In genomic region chr15:78010112-78010511, GRCh38 we compare ENCODE assay signal across 21 cellular contexts.
A peak's percentile ranks its signal among the peaks of the same experiment; 100 is the strongest.
DNase-seq lines count a peak whose midpoint lies in the region; ATAC-seq and TF ChIP-seq lines count a peak whose summit lies in the region.
"Had no signal": no experiment of that assay in that cellular context is flagged by ENCODE, and none has a peak within 500 bp of the region (broad histone marks: within the 10 kb centered on the region; RNA-seq: fewer than 3 reads in every experiment).

No MANE protein-coding gene starts in this region.

- WGBS in right lobe of liver (ENCODE audit: insufficient coverage, low coverage, low lambda C conversion rate, missing lambda C conversion rate), result 24% methylated on average over 4 of the region's 4 CpGs

- H3K27me3 ChIP-seq in right lobe of liver, result no peaks in the 10 kb centered on the region

- ATAC-seq in activated CD4-positive, alpha-beta T cell treated with anti-CD3 and anti-CD28 coated beads for 36 hours, result no peak
- no peak for ATAC-seq in stimulated activated naive CD8-positive, alpha-beta T cell treated with anti-CD3 and anti-CD28 coated beads, Interleukin-15, Interleukin-2, amounts not matched to agents 100 U/mL and 50 U/mL, for 24 hours
- ATAC-seq in right lobe of liver (no peak), HG03175 (IDR thresholded peaks at IDR 0.05; ENCODE audit: unreplicated experiment) (no peak), GM18858 (IDR thresholded peaks at IDR 0.05; ENCODE audit: unreplicated experiment) (no peak)

- peak; percentile 45 for TF ChIP-seq POLR2A in right lobe of liver (IDR thresholded peaks at IDR 0.05)

- no peak overlapping the region for H3K4me3 ChIP-seq in right lobe of liver

- POLR2A ChIA-PET in activated CD4-positive, alpha-beta T cell treated with anti-CD3 and anti-CD28 coated beads for 36 hours (lab: Charles Lee), result no interaction called here

- H3K4me3 Mint-ChIP-seq in activated CD4-positive, alpha-beta T cell treated with anti-CD3 and anti-CD28 coated beads for 36 hours, result no peak overlapping the region
- no peak overlapping the region for H3K4me3 Mint-ChIP-seq in stimulated activated naive CD8-positive, alpha-beta T cell treated with anti-CD3 and anti-CD28 coated beads, Interleukin-15, Interleukin-2, amounts not matched to agents 100 ng/mL and 50 ng/mL, for 24 hours

- no peaks in the 10 kb centered on the region for H3K4me1 Mint-ChIP-seq in activated CD4-positive, alpha-beta T cell treated with anti-CD3 and anti-CD28 coated beads for 36 hours
- no peaks in the 10 kb centered on the region for H3K4me1 Mint-ChIP-seq in stimulated activated naive CD8-positive, alpha-beta T cell treated with anti-CD3 and anti-CD28 coated beads, Interleukin-15, Interleukin-2, amounts not matched to agents 100 ng/mL and 50 ng/mL, for 24 hours (ENCODE audit: low read depth)

- peaks cover 0 to 32% (median 18%) of the 10 kb centered on the region in 4 donors for H3K36me3 ChIP-seq in right lobe of liver

- TF ChIP-seq CTCF in right lobe of liver (IDR thresholded peaks at IDR 0.05), result no peak

- no peak for DNase-seq in activated CD4-positive, alpha-beta T cell treated with anti-CD3 and anti-CD28 coated beads for 36 hours
- DNase-seq in activated CD4-positive, alpha-beta T cell treated with anti-CD3 and anti-CD28 coated beads for 4 hours, result no peak
- no peak for DNase-seq in stimulated activated naive CD8-positive, alpha-beta T cell treated with anti-CD3 and anti-CD28 coated beads, Interleukin-15, Interleukin-2, amounts not matched to agents 100 U/mL and 50 U/mL, for 24 hours
- DNase-seq in right lobe of liver (peak in 1 of 3 donors; percentile 51), OCI-M1 (lab: John Stamatoyannopoulos, UW) (no peak)
- DNase-seq: 8988T, AML-193, C1 segment of cervical spinal cord, DMS53, GDM1, Karpas-422, MV-4-11, NCI-H1105 treated with DMSO at 0.1 percent for 48 hours, NCI-H1694 treated with DMSO at 0.1 percent for 48 hours, NCI-H2081 treated with DMSO at 0.1 percent for 48 hours, NCI-H446 treated with DMSO at 0.1 percent for 48 hours, NCI-H526 treated with DMSO at 0.1 percent for 48 hours, SHP77 had no signal

- H3K27ac Mint-ChIP-seq in activated CD4-positive, alpha-beta T cell treated with anti-CD3 and anti-CD28 coated beads for 36 hours, result peak overlapping the region; percentile 16
- H3K27ac Mint-ChIP-seq in stimulated activated naive CD8-positive, alpha-beta T cell treated with anti-CD3 and anti-CD28 coated beads, Interleukin-15, Interleukin-2, amounts not matched to agents 100 ng/mL and 50 ng/mL, for 24 hours, result peak overlapping the region; percentile 4

- H3K9me3 Mint-ChIP-seq in activated CD4-positive, alpha-beta T cell treated with anti-CD3 and anti-CD28 coated beads for 36 hours (ENCODE audit: low read depth), result no peaks in the 10 kb centered on the region
- no peaks in the 10 kb centered on the region for H3K9me3 Mint-ChIP-seq in stimulated activated naive CD8-positive, alpha-beta T cell treated with anti-CD3 and anti-CD28 coated beads, Interleukin-15, Interleukin-2, amounts not matched to agents 100 ng/mL and 50 ng/mL, for 24 hours

- intact Hi-C loops in activated CD4-positive, alpha-beta T cell treated with anti-CD3 and anti-CD28 coated beads for 36 hours (cut with DNase I, micrococcal nuclease), result no loop called here
- intact Hi-C loops in right lobe of liver (cut with DNase I), result loop anchor here in 1 of 2 donors (5.0 kb wide), 1 partner anchor 62 kb away; no protein-coding TSS in a partner anchor

- H3K4me1 ChIP-seq in right lobe of liver, result peaks cover 0 to 97% (median 46%) of the 10 kb centered on the region in 4 donors

- H3K27ac ChIP-seq in right lobe of liver, result peak overlapping the region in 2 of 3 donors; percentile 85 to 93

- H3K27me3 Mint-ChIP-seq in activated CD4-positive, alpha-beta T cell treated with anti-CD3 and anti-CD28 coated beads for 36 hours, result no peaks in the 10 kb centered on the region
- no peaks in the 10 kb centered on the region for H3K27me3 Mint-ChIP-seq in stimulated activated naive CD8-positive, alpha-beta T cell treated with anti-CD3 and anti-CD28 coated beads, Interleukin-15, Interleukin-2, amounts not matched to agents 100 ng/mL and 50 ng/mL, for 24 hours

- H3K36me3 Mint-ChIP-seq in activated CD4-positive, alpha-beta T cell treated with anti-CD3 and anti-CD28 coated beads for 36 hours (ENCODE audit: low read depth), result peaks cover 48% of the 10 kb centered on the region
- H3K36me3 Mint-ChIP-seq in stimulated activated naive CD8-positive, alpha-beta T cell treated with anti-CD3 and anti-CD28 coated beads, Interleukin-15, Interleukin-2, amounts not matched to agents 100 ng/mL and 50 ng/mL, for 24 hours (ENCODE audit: low read depth), result peaks cover 61% of the 10 kb centered on the region

- CTCF ChIA-PET in activated CD4-positive, alpha-beta T cell treated with anti-CD3 and anti-CD28 coated beads for 36 hours (lab: Charles Lee), result interaction anchor here (0.6 kb wide), 1 partner anchor 9 kb away, joined by 3 read pairs; no protein-coding TSS in a partner anchor

- no peaks in the 10 kb centered on the region for H3K9me3 ChIP-seq in right lobe of liver
